ENCODE assay signal across 1 cellular context in the genomic region with DNA sequence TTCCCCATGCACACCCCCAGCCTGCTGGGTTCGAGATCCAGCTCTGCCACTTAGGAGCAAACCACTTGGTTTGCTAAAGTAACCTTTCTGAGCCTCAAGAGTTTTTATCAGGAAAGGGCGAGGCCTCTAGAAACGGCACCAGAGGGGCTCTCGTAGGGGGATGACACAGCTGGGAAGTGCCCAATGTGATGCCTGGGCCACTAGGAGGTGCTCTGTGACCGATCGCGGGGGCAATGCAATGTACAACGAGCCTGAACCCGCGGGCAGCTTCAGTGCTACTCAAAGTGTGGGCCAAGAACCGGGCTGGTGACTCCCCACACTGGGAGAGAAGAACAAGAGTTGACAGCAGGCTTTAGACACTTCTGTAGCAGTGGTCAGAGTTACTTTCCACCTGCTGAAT.
TF ChIP-seq lines count a peak whose summit lies in the region.

No MANE protein-coding gene starts in this region.

TF ChIP-seq in HEK293, 187 proteins besides CTCF, POLR2A, EP300 and RAD21 (continued from another document):
- TF ChIP-seq REPIN1 (tag by site-specific recombination; IDR thresholded peaks at IDR 0.05; ENCODE audit: low read depth): no peak
- TF ChIP-seq KLF10 (tag by site-specific recombination; IDR thresholded peaks at IDR 0.05): no peak
- TF ChIP-seq ZEB2 (tag by site-specific recombination; IDR thresholded peaks at IDR 0.05): no peak
- TF ChIP-seq ZNF423 (tag by site-specific recombination; IDR thresholded peaks at IDR 0.05): no peak
